In genomic region chr1:200714504-200715187, GRCh38 we compare ENCODE assay signal across 1 cellular context.
TF ChIP-seq lines count a peak whose summit lies in the region.

No MANE protein-coding gene starts in this region.

TF ChIP-seq in SK-N-SH treated with all-trans-retinoic acid at 6 μM for 48 hours, 23 proteins besides CTCF, POLR2A, EP300 and RAD21 (continued from another document):
- TF ChIP-seq, protein P1, sequence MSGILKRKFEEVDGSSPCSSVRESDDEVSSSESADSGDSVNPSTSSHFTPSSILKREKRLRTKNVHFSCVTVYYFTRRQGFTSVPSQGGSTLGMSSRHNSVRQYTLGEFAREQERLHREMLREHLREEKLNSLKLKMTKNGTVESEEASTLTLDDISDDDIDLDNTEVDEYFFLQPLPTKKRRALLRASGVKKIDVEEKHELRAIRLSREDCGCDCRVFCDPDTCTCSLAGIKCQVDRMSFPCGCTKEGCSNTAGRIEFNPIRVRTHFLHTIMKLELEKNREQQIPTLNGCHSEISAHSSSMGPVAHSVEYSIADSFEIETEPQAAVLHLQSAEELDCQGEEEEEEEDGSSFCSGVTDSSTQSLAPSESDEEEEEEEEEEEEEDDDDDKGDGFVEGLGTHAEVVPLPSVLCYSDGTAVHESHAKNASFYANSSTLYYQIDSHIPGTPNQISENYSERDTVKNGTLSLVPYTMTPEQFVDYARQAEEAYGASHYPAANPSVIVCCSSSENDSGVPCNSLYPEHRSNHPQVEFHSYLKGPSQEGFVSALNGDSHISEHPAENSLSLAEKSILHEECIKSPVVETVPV (CRISPR knock-in tag; IDR thresholded peaks at IDR 0.05): no peak
- TF ChIP-seq ZC3H10 (CRISPR knock-in tag; IDR thresholded peaks at IDR 0.05): no peak
- no peak for TF ChIP-seq TOX (CRISPR knock-in tag; IDR thresholded peaks at IDR 0.05; ENCODE audit: borderline replicate concordance)
- TF ChIP-seq ZFP3 (CRISPR knock-in tag; IDR thresholded peaks at IDR 0.05): no peak
- TF ChIP-seq ARNTL (CRISPR knock-in tag; IDR thresholded peaks at IDR 0.05; ENCODE audit: borderline replicate concordance, low read depth): no peak
- TF ChIP-seq OSR1 (CRISPR knock-in tag; IDR thresholded peaks at IDR 0.05): no peak
